ENCODE assay signal across 29 cellular contexts in genomic region chr16:19914877-19915276, GRCh38. TPM values are rescaled to one million over a fixed set of nuclear protein-coding genes. Genes with fewer than 3 reads are reported as not detected.
"Had no signal": no experiment of that assay in that cellular context is flagged by ENCODE, and none has a peak within 500 bp of the region (broad histone marks: within the 10 kb centered on the region; RNA-seq: fewer than 3 reads in every experiment).

No MANE protein-coding gene starts in this region.

- DNase-seq: naive thymus-derived CD8-positive, alpha-beta T cell; nephron progenitor cell; nucleus accumbens; ovary; psoas muscle; right cardiac atrium; right lobe of liver; sigmoid colon; small intestine; stimulated activated CD4-positive, alpha-beta T cell treated with anti-CD3 and anti-CD28 coated beads, Interleukin-15, amount 100 ng/mL, for 24 hours; stimulated activated CD4-positive, alpha-beta T cell treated with anti-CD3 and anti-CD28 coated beads, Interleukin-2, amount 100 ng/mL, for 24 hours; stimulated activated CD4-positive, alpha-beta T cell treated with anti-CD3 and anti-CD28 coated beads, Interleukin-2, amount 100 ng/mL, for 48 hours; stimulated activated CD4-positive, alpha-beta T cell treated with anti-CD3 and anti-CD28 coated beads, Interleukin-4, amount 100 ng/mL, for 24 hours; stimulated activated naive B cell treated with anti-CD40 and anti-IgM and Interleukin-4, amounts not matched to agents 10 μg/mL and 1 μg/mL and 100 μg/mL, for 72 hours; stimulated activated naive CD4-positive, alpha-beta T cell treated with Interleukin-2 at 50 U/mL for 16 hours; stomach; thyroid gland; trophoblast cell; upper lobe of right lung; uterus had no signal

- H3K36me3 Mint-ChIP-seq: naive thymus-derived CD8-positive, alpha-beta T cell; natural killer cell treated with Interleukin-12 subunit alpha and Interleukin-12 subunit beta and Interleukin-15 and Interleukin-18, amount 100 ng/mL, for 72 hours; stimulated activated effector memory CD8-positive, alpha-beta T cell treated with anti-CD3 and anti-CD28 coated beads, Interleukin-12 subunit alpha, Interleukin-12 subunit beta, amount 100 ng/mL, for 72 hours; stimulated activated naive B cell treated with anti-CD40 and anti-IgM and Interleukin-4, amounts not matched to agents 10 μg/mL and 1 μg/mL and 100 μg/mL, for 72 hours had no signal

- ATAC-seq: naive thymus-derived CD8-positive, alpha-beta T cell; natural killer cell treated with Interleukin-12 subunit alpha and Interleukin-12 subunit beta and Interleukin-15 and Interleukin-18, amount 100 ng/mL, for 72 hours; psoas muscle; right cardiac atrium; right lobe of liver; stimulated activated effector memory CD8-positive, alpha-beta T cell treated with anti-CD3 and anti-CD28 coated beads, Interleukin-12 subunit alpha, Interleukin-12 subunit beta, amount 100 ng/mL, for 72 hours; stimulated activated naive B cell treated with anti-CD40 and anti-IgM and Interleukin-4, amounts not matched to agents 10 μg/mL and 1 μg/mL and 100 μg/mL, for 72 hours; upper lobe of right lung had no signal

- H3K27ac Mint-ChIP-seq: naive thymus-derived CD8-positive, alpha-beta T cell; natural killer cell treated with Interleukin-12 subunit alpha and Interleukin-12 subunit beta and Interleukin-15 and Interleukin-18, amount 100 ng/mL, for 72 hours; nephron progenitor cell; progenitor cell of endocrine pancreas; stimulated activated effector memory CD8-positive, alpha-beta T cell treated with anti-CD3 and anti-CD28 coated beads, Interleukin-12 subunit alpha, Interleukin-12 subunit beta, amount 100 ng/mL, for 72 hours; stimulated activated naive B cell treated with anti-CD40 and anti-IgM and Interleukin-4, amounts not matched to agents 10 μg/mL and 1 μg/mL and 100 μg/mL, for 72 hours; stimulated activated naive CD8-positive, alpha-beta T cell treated with anti-CD3 and anti-CD28 coated beads, Interleukin-15, Interleukin-2, amounts not matched to agents 100 ng/mL and 50 ng/mL, for 24 hours had no signal

- H3K9me3 Mint-ChIP-seq: naive thymus-derived CD8-positive, alpha-beta T cell; natural killer cell treated with Interleukin-12 subunit alpha and Interleukin-12 subunit beta and Interleukin-15 and Interleukin-18, amount 100 ng/mL, for 72 hours; nephron progenitor cell; neural crest cell; stimulated activated effector memory CD8-positive, alpha-beta T cell treated with anti-CD3 and anti-CD28 coated beads, Interleukin-12 subunit alpha, Interleukin-12 subunit beta, amount 100 ng/mL, for 72 hours; stimulated activated naive CD8-positive, alpha-beta T cell treated with anti-CD3 and anti-CD28 coated beads, Interleukin-15, Interleukin-2, amounts not matched to agents 100 ng/mL and 50 ng/mL, for 24 hours had no signal

- H3K4me1 Mint-ChIP-seq: naive thymus-derived CD8-positive, alpha-beta T cell; nephron progenitor cell; stimulated activated effector memory CD8-positive, alpha-beta T cell treated with anti-CD3 and anti-CD28 coated beads, Interleukin-12 subunit alpha, Interleukin-12 subunit beta, amount 100 ng/mL, for 72 hours; stimulated activated naive B cell treated with anti-CD40 and anti-IgM and Interleukin-4, amounts not matched to agents 10 μg/mL and 1 μg/mL and 100 μg/mL, for 72 hours had no signal

- H3K4me3 ChIP-seq: ovary, psoas muscle, right lobe of liver, sigmoid colon, stomach, thoracic aorta, thyroid gland, tibial nerve, upper lobe of right lung, uterus had no signal

- H3K27me3 ChIP-seq: ovary, right lobe of liver, sigmoid colon, stomach, thyroid gland, tibial nerve, uterus had no signal

- H3K9me3 ChIP-seq: neutrophil, ovary, psoas muscle, right lobe of liver, sigmoid colon, stomach, thoracic aorta, thyroid gland, upper lobe of right lung, uterus had no signal

- H3K36me3 ChIP-seq: neutrophil, ovary, right lobe of liver, sigmoid colon, stomach, thoracic aorta, thyroid gland, tibial nerve, upper lobe of right lung, uterus had no signal

- H3K9ac ChIP-seq: parathyroid adenoma had no signal

- H3K4me1 ChIP-seq: parathyroid adenoma, psoas muscle, right lobe of liver, sigmoid colon, thyroid gland, tibial nerve, upper lobe of right lung, uterus had no signal

- H3K27ac ChIP-seq: neutrophil, ovary, parathyroid adenoma, psoas muscle, right lobe of liver, sigmoid colon, stomach, thoracic aorta, thyroid gland, tibial nerve, upper lobe of right lung, uterus had no signal

- H3K4me3 Mint-ChIP-seq: naive thymus-derived CD8-positive, alpha-beta T cell; natural killer cell treated with Interleukin-12 subunit alpha and Interleukin-12 subunit beta and Interleukin-15 and Interleukin-18, amount 100 ng/mL, for 72 hours; nephron progenitor cell; neural crest cell; stimulated activated effector memory CD8-positive, alpha-beta T cell treated with anti-CD3 and anti-CD28 coated beads, Interleukin-12 subunit alpha, Interleukin-12 subunit beta, amount 100 ng/mL, for 72 hours; stimulated activated naive B cell treated with anti-CD40 and anti-IgM and Interleukin-4, amounts not matched to agents 10 μg/mL and 1 μg/mL and 100 μg/mL, for 72 hours; stimulated activated naive CD8-positive, alpha-beta T cell treated with anti-CD3 and anti-CD28 coated beads, Interleukin-15, Interleukin-2, amounts not matched to agents 100 ng/mL and 50 ng/mL, for 24 hours had no signal

RNA-seq across cellular contexts. Expression of gene GPRC5B, which starts 30.2 kb away (rescaled TPM):
- total RNA-seq: naive thymus-derived CD8-positive, alpha-beta T cell; natural killer cell treated with Interleukin-12 subunit alpha and Interleukin-12 subunit beta and Interleukin-15 and Interleukin-18, amount 100 ng/mL, for 72 hours had no signal
